8 cellular contexts compared by ENCODE assay signal in genomic region chr13:51645154-51645650, GRCh38.
DNase-seq lines count a peak whose midpoint lies in the region; ATAC-seq and TF ChIP-seq lines count a peak whose summit lies in the region.

No MANE protein-coding gene starts in this region.

- peaks cover 43% of the 10 kb centered on the region for H4K20me1 ChIP-seq in Karpas-422 (ENCODE audit: insufficient read depth, low read depth, low read length)

- H3K4me1 ChIP-seq in Karpas-422 (ENCODE audit: low read length) (peaks cover 19% of the 10 kb centered on the region), iPS-18a (ENCODE audit: control insufficient read depth, low read depth, low read length) (peaks cover 46% of the 10 kb centered on the region), aorta (ENCODE audit: control insufficient read depth in 1 of 2, insufficient read depth in 2 of 2, low read length in 2 of 2) (peaks cover 3 to 18% of the 10 kb centered on the region in 2 donors), HAP-1 (peaks cover 36% of the 10 kb centered on the region)

- no peaks in the 10 kb centered on the region for H3K79me2 ChIP-seq in Karpas-422 (ENCODE audit: low read length)

- TF ChIP-seq CTCF in GM10266 (IDR thresholded peaks at IDR 0.05; ENCODE audit: control insufficient read depth, insufficient read depth, low read depth, missing control alignments): no peak

- no peak overlapping the region for H3K27ac ChIP-seq in Karpas-422 (ENCODE audit: low read length)
- peak overlapping the region; percentile 59 for H3K27ac ChIP-seq in iPS-18a (ENCODE audit: low read length)
- H3K27ac ChIP-seq in aorta (ENCODE audit: low read depth in 1 of 2, low read length in 2 of 2): no peak overlapping the region

- no peak overlapping the region for H2AFZ ChIP-seq in Karpas-422 (ENCODE audit: low read length)

- intact Hi-C loops in aorta (cut with DNase I): loop anchor here in 1 of 2 donors (10.0 kb wide), 1 partner anchor 60 kb away; the partner anchor contains the start of gene WDFY2

- no peaks in the 10 kb centered on the region for H3K27me3 Mint-ChIP-seq in activated naive CD8-positive, alpha-beta T cell treated with anti-CD3 and anti-CD28 coated beads for 36 hours

- peak overlapping the region; percentile 88 for H3K27ac Mint-ChIP-seq in activated naive CD8-positive, alpha-beta T cell treated with anti-CD3 and anti-CD28 coated beads for 36 hours

- no peaks in the 10 kb centered on the region for H3K27me3 ChIP-seq in Karpas-422 (ENCODE audit: low read length)
- no peaks in the 10 kb centered on the region for H3K27me3 ChIP-seq in iPS-18a (ENCODE audit: control insufficient read depth, insufficient read depth, low read length)
- no peaks in the 10 kb centered on the region for H3K27me3 ChIP-seq in aorta (ENCODE audit: control insufficient read depth in 1 of 2, insufficient read depth in 2 of 2, low read length in 1 of 2)
- H3K27me3 ChIP-seq in HAP-1 (ENCODE audit: low read depth): no peaks in the 10 kb centered on the region

- ATAC-seq in aorta (ENCODE audit: low FRiP score): peak; percentile 78
- no peak for ATAC-seq in GM21526 (IDR thresholded peaks at IDR 0.05; ENCODE audit: low FRiP score, unreplicated experiment)

- peaks cover 2% of the 10 kb centered on the region for H3K9me3 Mint-ChIP-seq in activated naive CD8-positive, alpha-beta T cell treated with anti-CD3 and anti-CD28 coated beads for 36 hours

- WGBS in aorta, 2 donors: 12 to 15% methylated on average over 4 of the region's 4 CpGs

- H3K4me3 ChIP-seq in Karpas-422 (ENCODE audit: low read length): peak overlapping the region; percentile 18; the same call in 1 of the 2 replicates
- H3K4me3 ChIP-seq in iPS-18a (ENCODE audit: low read length): no peak overlapping the region
- H3K4me3 ChIP-seq in aorta (ENCODE audit: low read length in 2 of 2): no peak overlapping the region
- no peak overlapping the region for H3K4me3 ChIP-seq in HAP-1

- peak overlapping the region; percentile 47 for H3K4me3 Mint-ChIP-seq in activated naive CD8-positive, alpha-beta T cell treated with anti-CD3 and anti-CD28 coated beads for 36 hours

- no peaks in the 10 kb centered on the region for H3K9me2 ChIP-seq in Karpas-422 (replicated peaks; ENCODE audit: insufficient read depth, low read length)

- peaks cover 41% of the 10 kb centered on the region for H3K4me1 Mint-ChIP-seq in activated naive CD8-positive, alpha-beta T cell treated with anti-CD3 and anti-CD28 coated beads for 36 hours

- H3K36me3 ChIP-seq in Karpas-422 (ENCODE audit: insufficient read depth, low read length) (no peaks in the 10 kb centered on the region), iPS-18a (ENCODE audit: control insufficient read depth, low read depth, low read length) (no peaks in the 10 kb centered on the region), aorta (ENCODE audit: control insufficient read depth in 1 of 2, insufficient read depth in 2 of 2, low read length in 1 of 2) (no peaks in the 10 kb centered on the region), HAP-1 (replicated peaks) (no peaks in the 10 kb centered on the region)

- H3K36me3 Mint-ChIP-seq in activated naive CD8-positive, alpha-beta T cell treated with anti-CD3 and anti-CD28 coated beads for 36 hours: peaks cover 9% of the 10 kb centered on the region

- in situ Hi-C loops in HAP-1 (cut with MboI; ENCODE audit: low sequenced_read_pairs): no loop called here

- H3K9ac ChIP-seq in Karpas-422 (ENCODE audit: low read length) (peak overlapping the region; percentile 5; the same call in 1 of the 2 replicates), iPS-18a (ENCODE audit: low read length) (peak overlapping the region; percentile 51)

- H3K4me2 ChIP-seq in Karpas-422 (ENCODE audit: low read depth, low read length, poor library complexity, severe bottlenecking): peak overlapping the region; percentile 42

- H3K9me3 ChIP-seq in Karpas-422 (ENCODE audit: low read length) (no peaks in the 10 kb centered on the region), iPS-18a (ENCODE audit: control insufficient read depth, low read depth, low read length) (no peaks in the 10 kb centered on the region), aorta (ENCODE audit: control insufficient read depth, low read length) (no peaks in the 10 kb centered on the region), HAP-1 (no peaks in the 10 kb centered on the region)

- peak; percentile 43 for DNase-seq in GM10266 (ENCODE audit: extremely low spot score)
- peak; percentile 78 for DNase-seq in Karpas-422
- DNase-seq in activated naive CD8-positive, alpha-beta T cell treated with anti-CD3 and anti-CD28 coated beads for 36 hours: no peak
- DNase-seq in aorta: no peak
- DNase-seq in HAP-1 (ENCODE audit: low spot score in 2 of 2): no peak
- DNase-seq in NCI-H1105 (lab: John Stamatoyannopoulos, UW): no peak

Comparison
In these comparisons a context has a peak if more than half of its experiments do, and no peak if none do; other contexts are left out.
1. DNase-seq: peak in GM10266 (single experiment) and Karpas-422 (single experiment); none in activated naive CD8-positive, alpha-beta T cell treated with anti-CD3 and anti-CD28 coated beads for 36 hours (single experiment), aorta (0 of 2), HAP-1 (0 of 2) and NCI-H1105 (single experiment).